ENCODE assay signal across 10 cellular contexts in genomic region chr14:64550539-64551333, GRCh38. TPM values are rescaled to one million over a fixed set of nuclear protein-coding genes. Genes with fewer than 3 reads are reported as not detected.
A peak's percentile ranks its signal among the peaks of the same experiment; 100 is the strongest.
DNase-seq lines count a peak whose midpoint lies in the region; ATAC-seq and TF ChIP-seq lines count a peak whose summit lies in the region.
"Had no signal": no experiment of that assay in that cellular context is flagged by ENCODE, and none has a peak within 500 bp of the region (broad histone marks: within the 10 kb centered on the region; RNA-seq: fewer than 3 reads in every experiment).

No MANE protein-coding gene starts in this region.

- H3K4me3 ChIP-seq in lower lobe of right lung (peak overlapping the region; percentile 54), transverse colon (peak overlapping the region in 3 of 4 donors; percentile 33 to 56 (median 44)), gastroesophageal sphincter (no peak overlapping the region)

- H3K4me1 ChIP-seq in lower lobe of right lung (peaks cover 13% of the 10 kb centered on the region), transverse colon (peaks cover 0 to 35% (median 16%) of the 10 kb centered on the region in 4 donors), gastroesophageal sphincter (peaks cover 0 to 19% (median 9%) of the 10 kb centered on the region in 3 donors)

- DNase-seq in activated naive CD4-positive, alpha-beta T cell (lab: John Stamatoyannopoulos, UW), result no peak
- DNase-seq in activated T-helper 1 cell treated with anti-CD3 and anti-CD28 coated beads, Interleukin-12 subunit alpha, Interleukin-12 subunit beta, Interleukin-2, Interleukin-4 antibody, amounts not matched to agents 30 ng/mL and 10 ng/mL and 1 ng/mL, durations not matched to agents 14 hours and 24 hours and 36 hours (ENCODE audit: low spot score), result no peak
- DNase-seq in lower lobe of right lung (no peak), transverse colon (no peak), NCI-H2227 (lab: John Stamatoyannopoulos, UW; ENCODE audit: unreplicated experiment) (no peak)
- DNase-seq: IMR-90; stimulated activated CD4-positive, alpha-beta T cell treated with anti-CD3 and anti-CD28 coated beads, Interleukin-4, amount 100 ng/mL, for 1 hour had no signal

- TF ChIP-seq CTCF in lower lobe of right lung (IDR thresholded peaks at IDR 0.05) (no peak), transverse colon (IDR thresholded peaks at IDR 0.05) (no peak), gastroesophageal sphincter (IDR thresholded peaks at IDR 0.05) (no peak)

- H3K27ac ChIP-seq in lower lobe of right lung, result no peak overlapping the region
- peak overlapping the region; percentile 70 to 88 (median 86) for H3K27ac ChIP-seq in transverse colon
- peak overlapping the region in 2 of 4 donors; percentile 50 to 74 for H3K27ac ChIP-seq in gastroesophageal sphincter

- H3K4me1 Mint-ChIP-seq in activated naive CD4-positive, alpha-beta T cell treated with anti-CD3 and anti-CD28 coated beads, Interleukin-2, amount 50 U/mL, for 24 hours, result peaks cover 14% of the 10 kb centered on the region
- H3K4me1 Mint-ChIP-seq in activated T-helper 1 cell treated with anti-CD3 and anti-CD28 coated beads, Interleukin-12 subunit alpha, Interleukin-12 subunit beta, Interleukin-2, Interleukin-4 antibody, amounts not matched to agents 30 ng/mL and 10 ng/mL and 1 ng/mL, durations not matched to agents 14 hours and 24 hours and 36 hours (ENCODE audit: low read depth), result peaks cover 16% of the 10 kb centered on the region

- no peaks in the 10 kb centered on the region for H3K36me3 Mint-ChIP-seq in activated naive CD4-positive, alpha-beta T cell treated with anti-CD3 and anti-CD28 coated beads, Interleukin-2, amount 50 U/mL, for 24 hours
- H3K36me3 Mint-ChIP-seq in activated T-helper 1 cell treated with anti-CD3 and anti-CD28 coated beads, Interleukin-12 subunit alpha, Interleukin-12 subunit beta, Interleukin-2, Interleukin-4 antibody, amounts not matched to agents 30 ng/mL and 10 ng/mL and 1 ng/mL, durations not matched to agents 14 hours and 24 hours and 36 hours (ENCODE audit: low read depth), result no peaks in the 10 kb centered on the region

- H3K9me3 ChIP-seq in lower lobe of right lung (no peaks in the 10 kb centered on the region), transverse colon (no peaks in the 10 kb centered on the region), gastroesophageal sphincter (no peaks in the 10 kb centered on the region)

- no peaks in the 10 kb centered on the region for H3K27me3 Mint-ChIP-seq in activated naive CD4-positive, alpha-beta T cell treated with anti-CD3 and anti-CD28 coated beads, Interleukin-2, amount 50 U/mL, for 24 hours
- peaks cover 47% of the 10 kb centered on the region for H3K27me3 Mint-ChIP-seq in activated T-helper 1 cell treated with anti-CD3 and anti-CD28 coated beads, Interleukin-12 subunit alpha, Interleukin-12 subunit beta, Interleukin-2, Interleukin-4 antibody, amounts not matched to agents 30 ng/mL and 10 ng/mL and 1 ng/mL, durations not matched to agents 14 hours and 24 hours and 36 hours (ENCODE audit: insufficient read depth)

- TF ChIP-seq POLR2A in transverse colon (IDR thresholded peaks at IDR 0.05), result no peak
- TF ChIP-seq POLR2A in gastroesophageal sphincter (IDR thresholded peaks at IDR 0.05), result no peak

- in situ Hi-C loops in transverse colon (cut with MboI; ENCODE audit: low pct_ligation_motif_present in 1 of 4, low pct_unique_long_range_greater_than_20kb in 1 of 4, low sequenced_read_pairs in 3 of 4), result no loop called here

- TF ChIP-seq EP300 in transverse colon (IDR thresholded peaks at IDR 0.05; ENCODE audit: low read depth) (no peak), gastroesophageal sphincter (IDR thresholded peaks at IDR 0.05) (no peak)

- intact Hi-C loops in activated T-helper 1 cell treated with anti-CD3 and anti-CD28 coated beads, Interleukin-12 subunit alpha, Interleukin-12 subunit beta, Interleukin-2, Interleukin-4 antibody, amounts not matched to agents 30 ng/mL and 10 ng/mL and 1 ng/mL, durations not matched to agents 14 hours and 24 hours and 36 hours (cut with micrococcal nuclease), result no loop called here
- intact Hi-C loops in lower lobe of right lung (cut with DNase I), result no loop called here
- intact Hi-C loops in transverse colon (cut with DNase I; ENCODE audit: low total_unique reads), result no loop called here

- 51 to 52% methylated on average over 9 of the region's 9 CpGs for whole genome bisulfite sequencing in transverse colon (ENCODE audit: low coverage in 1 of 2), 2 donors
- 57 to 65% methylated on average over 9 of the region's 9 CpGs for WGBS in gastroesophageal sphincter (ENCODE audit: low coverage in 1 of 2), 2 donors

- H3K9me3 Mint-ChIP-seq in activated naive CD4-positive, alpha-beta T cell treated with anti-CD3 and anti-CD28 coated beads, Interleukin-2, amount 50 U/mL, for 24 hours, result no peaks in the 10 kb centered on the region
- no peaks in the 10 kb centered on the region for H3K9me3 Mint-ChIP-seq in activated T-helper 1 cell treated with anti-CD3 and anti-CD28 coated beads, Interleukin-12 subunit alpha, Interleukin-12 subunit beta, Interleukin-2, Interleukin-4 antibody, amounts not matched to agents 30 ng/mL and 10 ng/mL and 1 ng/mL, durations not matched to agents 14 hours and 24 hours and 36 hours

- H3K36me3 ChIP-seq in lower lobe of right lung (no peaks in the 10 kb centered on the region), transverse colon (no peaks in the 10 kb centered on the region), gastroesophageal sphincter (peaks cover 0 to 15% of the 10 kb centered on the region in 2 donors)

- H3K27ac Mint-ChIP-seq in activated naive CD4-positive, alpha-beta T cell treated with anti-CD3 and anti-CD28 coated beads, Interleukin-2, amount 50 U/mL, for 24 hours, result no peak overlapping the region
- H3K27ac Mint-ChIP-seq in activated T-helper 1 cell treated with anti-CD3 and anti-CD28 coated beads, Interleukin-12 subunit alpha, Interleukin-12 subunit beta, Interleukin-2, Interleukin-4 antibody, amounts not matched to agents 30 ng/mL and 10 ng/mL and 1 ng/mL, durations not matched to agents 14 hours and 24 hours and 36 hours, result peak overlapping the region; percentile 51

- H3K27me3 ChIP-seq in lower lobe of right lung (ENCODE audit: low read depth) (no peaks in the 10 kb centered on the region), transverse colon (no peaks in the 10 kb centered on the region), gastroesophageal sphincter (no peaks in the 10 kb centered on the region)

- peak overlapping the region; percentile 70 for H3K4me3 Mint-ChIP-seq in activated naive CD4-positive, alpha-beta T cell treated with anti-CD3 and anti-CD28 coated beads, Interleukin-2, amount 50 U/mL, for 24 hours
- H3K4me3 Mint-ChIP-seq in activated T-helper 1 cell treated with anti-CD3 and anti-CD28 coated beads, Interleukin-12 subunit alpha, Interleukin-12 subunit beta, Interleukin-2, Interleukin-4 antibody, amounts not matched to agents 30 ng/mL and 10 ng/mL and 1 ng/mL, durations not matched to agents 14 hours and 24 hours and 36 hours, result peak overlapping the region; percentile 55

- ATAC-seq in lower lobe of right lung (no peak), gastroesophageal sphincter (no peak), GM19035 (IDR thresholded peaks at IDR 0.05; ENCODE audit: unreplicated experiment) (no peak)

RNA-seq across cellular contexts. Expression of gene PPP1R36, which starts 1.0 kb away (rescaled TPM):
- total RNA-seq in activated T-helper 1 cell treated with anti-CD3 and anti-CD28 coated beads, Interleukin-12 subunit alpha, Interleukin-12 subunit beta, Interleukin-2, Interleukin-4 antibody, amounts not matched to agents 30 ng/mL and 10 ng/mL and 1 ng/mL, durations not matched to agents 14 hours and 24 hours and 36 hours, result not detected in 2 replicates
- 0.97 TPM for total RNA-seq in lower lobe of right lung
- 10 to 100 TPM in 1 of 4 donors, 1 to 10 TPM in 3; 2.4 to 11.2 (median 9.1) TPM for total RNA-seq in transverse colon
- total RNA-seq in gastroesophageal sphincter, result 1 to 10 TPM in 3 of 4 donors, not detected in 1; 1.3 to 2.8 (median 1.9) TPM

RNA-seq across cellular contexts. Expression of gene HSPA2, which starts 10.2 kb away (rescaled TPM):
- 11.2 and 11.6 TPM in 2 replicates for total RNA-seq in activated T-helper 1 cell treated with anti-CD3 and anti-CD28 coated beads, Interleukin-12 subunit alpha, Interleukin-12 subunit beta, Interleukin-2, Interleukin-4 antibody, amounts not matched to agents 30 ng/mL and 10 ng/mL and 1 ng/mL, durations not matched to agents 14 hours and 24 hours and 36 hours
- total RNA-seq in lower lobe of right lung, result 11.4 TPM
- 10 to 100 TPM; 28.1 to 61.5 (median 42.1) TPM for total RNA-seq in transverse colon
- 100 to 1,000 TPM; 138 to 388 (median 225) TPM for total RNA-seq in gastroesophageal sphincter

RNA-seq across cellular contexts. Expression of gene ZBTB1, which starts 46.2 kb away (rescaled TPM):
- 41.2 and 46.8 TPM in 2 replicates for total RNA-seq in activated T-helper 1 cell treated with anti-CD3 and anti-CD28 coated beads, Interleukin-12 subunit alpha, Interleukin-12 subunit beta, Interleukin-2, Interleukin-4 antibody, amounts not matched to agents 30 ng/mL and 10 ng/mL and 1 ng/mL, durations not matched to agents 14 hours and 24 hours and 36 hours
- total RNA-seq in lower lobe of right lung, result 46.1 TPM
- total RNA-seq in transverse colon, result 10 to 100 TPM; 18.3 to 51.4 (median 34.3) TPM
- total RNA-seq in gastroesophageal sphincter, result 10 to 100 TPM; 39.8 to 71.1 (median 44.5) TPM

RNA-seq across cellular contexts. Expression of gene ZBTB25, which starts 47.1 kb away (rescaled TPM):
- total RNA-seq in activated T-helper 1 cell treated with anti-CD3 and anti-CD28 coated beads, Interleukin-12 subunit alpha, Interleukin-12 subunit beta, Interleukin-2, Interleukin-4 antibody, amounts not matched to agents 30 ng/mL and 10 ng/mL and 1 ng/mL, durations not matched to agents 14 hours and 24 hours and 36 hours, result 18.6 and 19.6 TPM in 2 replicates
- total RNA-seq in lower lobe of right lung (14.9 TPM), transverse colon (10 to 100 TPM in 1 of 4 donors, 1 to 10 TPM in 3; 4.8 to 10.2 (median 5.6) TPM), gastroesophageal sphincter (10 to 100 TPM in 2 of 4 donors, 1 to 10 TPM in 2; 7.4 to 12.5 (median 9.8) TPM)

Comparison
In these comparisons a context has a peak if more than half of its experiments do, and no peak if none do; other contexts are left out.
1. H3K4me3 ChIP-seq: peak in lower lobe of right lung (single experiment) and transverse colon (3 of 4); none in gastroesophageal sphincter (0 of 2).